1 cellular context compared by ENCODE assay signal in genomic region chr11:118092907-118093571, GRCh38.
TF ChIP-seq lines count a peak whose summit lies in the region.

No MANE protein-coding gene starts in this region.

TF ChIP-seq in H1, 55 proteins besides CTCF, POLR2A, EP300 and RAD21 (continued from another document):
- TF ChIP-seq CHD2 (IDR thresholded peaks at IDR 0.05; ENCODE audit: low read length) (no peak), NRF1 (IDR thresholded peaks at IDR 0.05; ENCODE audit: low read depth, low read length) (no peak), USF2 (IDR thresholded peaks at IDR 0.05; ENCODE audit: low read length) (no peak), SIN3A (conservative IDR thresholded peaks at IDR 0.05 in 1 of 2, IDR thresholded peaks at IDR 0.05 in 1 of 2; ENCODE audit: low read depth in 1 of 2, low read length in 2 of 2) (no peak), JUN (IDR thresholded peaks at IDR 0.05; ENCODE audit: low read depth, low read length) (no peak), RXRA (IDR thresholded peaks at IDR 0.05; ENCODE audit: insufficient read depth, low read depth, low read length) (no peak), SP2 (IDR thresholded peaks at IDR 0.05; ENCODE audit: low read length) (no peak), SRF (IDR thresholded peaks at IDR 0.05; ENCODE audit: low read depth, low read length) (no peak), BCL11A (IDR thresholded peaks at IDR 0.05; ENCODE audit: low read depth in 2 of 2, low read length in 2 of 2) (no peak), TCF12 (IDR thresholded peaks at IDR 0.05; ENCODE audit: low read depth, low read length) (no peak), JUND (IDR thresholded peaks at IDR 0.05; ENCODE audit: low read length) (no peak), CTBP2 (IDR thresholded peaks at IDR 0.05; ENCODE audit: borderline replicate concordance, insufficient read depth, insufficient read length, low read length) (no peak), RFX5 (IDR thresholded peaks at IDR 0.05; ENCODE audit: borderline replicate concordance, low read depth, low read length) (no peak)
- TF ChIP-seq, protein P1, sequence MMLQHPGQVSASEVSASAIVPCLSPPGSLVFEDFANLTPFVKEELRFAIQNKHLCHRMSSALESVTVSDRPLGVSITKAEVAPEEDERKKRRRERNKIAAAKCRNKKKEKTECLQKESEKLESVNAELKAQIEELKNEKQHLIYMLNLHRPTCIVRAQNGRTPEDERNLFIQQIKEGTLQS (IDR thresholded peaks at IDR 0.05; ENCODE audit: insufficient read depth, low read depth, low read length): no peak
